ENCODE assay signal across 10 cellular contexts in genomic region chr17:40224707-40225092, GRCh38. TPM values are rescaled to one million over a fixed set of nuclear protein-coding genes. Genes with fewer than 3 reads are reported as not detected.
DNase-seq lines count a peak whose midpoint lies in the region; ATAC-seq, FAIRE-seq and TF ChIP-seq lines count a peak whose summit lies in the region.
"Had no signal": no experiment of that assay in that cellular context is flagged by ENCODE, and none has a peak within 500 bp of the region (broad histone marks: within the 10 kb centered on the region; RNA-seq: fewer than 3 reads in every experiment).

No MANE protein-coding gene starts in this region.

- no peak overlapping the region for H3K27ac Mint-ChIP-seq in stimulated activated effector memory CD8-positive, alpha-beta T cell treated with anti-CD3 and anti-CD28 coated beads, Interleukin-12 subunit alpha, Interleukin-12 subunit beta, amount 100 ng/mL, for 72 hours
- H3K27ac Mint-ChIP-seq: activated T-cell treated with anti-CD3 and anti-CD28 coated beads, Interleukin-2, amount 50 U/mL, for 72 hours had no signal

- DNase-seq in HepG2 (ENCODE audit: low spot score) (no peak), right lobe of liver (no peak), epithelial cell of proximal tubule (ENCODE audit: low read depth) (no peak), midbrain (lab: John Stamatoyannopoulos, UW) (peak; percentile 82), aorta (peak; percentile 17 to 55), PC-9 (no peak)
- DNase-seq in stimulated activated effector memory CD8-positive, alpha-beta T cell treated with anti-CD3 and anti-CD28 coated beads, Interleukin-12 subunit alpha, Interleukin-12 subunit beta, amount 100 ng/mL, for 72 hours (ENCODE audit: low spot score in 2 of 2), result no peak
- DNase-seq: activated T-cell treated with anti-CD3 and anti-CD28 coated beads, Interleukin-2, amount 50 U/mL, for 72 hours; Kasumi-1 had no signal

- POLR2A ChIA-PET in HepG2 (lab: Yijun Ruan, JAX) (interaction anchor here (0.7 kb wide), 1 partner anchor 17 kb away, joined by 3 read pairs; no protein-coding TSS in a partner anchor), PC-9 (lab: Charles Lee; ENCODE audit: unreplicated experiment) (no interaction called here)

- no peaks in the 10 kb centered on the region for H3K9me3 ChIP-seq in HepG2 (ENCODE audit: low read length)
- H3K9me3 ChIP-seq in right lobe of liver, result no peaks in the 10 kb centered on the region
- no peaks in the 10 kb centered on the region for H3K9me3 ChIP-seq in aorta (ENCODE audit: control insufficient read depth, low read length)
- H3K9me3 ChIP-seq in PC-9 (ENCODE audit: insufficient read depth, low read depth), result no peaks in the 10 kb centered on the region

- peak; percentile 44 for FAIRE-seq in HepG2 (lab: Jason Lieb, UNC)

- peaks cover 38% of the 10 kb centered on the region for H3K4me1 Mint-ChIP-seq in stimulated activated effector memory CD8-positive, alpha-beta T cell treated with anti-CD3 and anti-CD28 coated beads, Interleukin-12 subunit alpha, Interleukin-12 subunit beta, amount 100 ng/mL, for 72 hours

- BruUV-seq in HepG2 (replicated peaks; lab: Mats Ljungman, UMichigan) (TSS peak; percentile 12), PC-9 (replicated peaks; lab: Mats Ljungman, UMichigan) (no TSS peak)

- TF ChIP-seq EP300 in HepG2 (IDR thresholded peaks at IDR 0.05; ENCODE audit: low read depth in 2 of 2, low read length in 2 of 2) (no peak), HepG2 (CRISPR knock-in tag; IDR thresholded peaks at IDR 0.05; ENCODE audit: borderline replicate concordance) (no peak)

- no peak for TF ChIP-seq RAD21 in HepG2 (CRISPR knock-in tag; IDR thresholded peaks at IDR 0.05)

- H4K20me1 ChIP-seq in HepG2 (ENCODE audit: insufficient read depth, low read length), result no peaks in the 10 kb centered on the region
- H4K20me1 ChIP-seq in PC-9 (ENCODE audit: insufficient read depth), result peaks cover 12% of the 10 kb centered on the region

- no peak for TF ChIP-seq CTCF in HepG2 (CRISPR knock-in tag; IDR thresholded peaks at IDR 0.05)
- no peak for TF ChIP-seq CTCF in right lobe of liver (IDR thresholded peaks at IDR 0.05)
- TF ChIP-seq CTCF in epithelial cell of proximal tubule (conservative IDR thresholded peaks at IDR 0.05; ENCODE audit: low read depth, low read length), result no peak
- TF ChIP-seq CTCF in PC-9 (conservative IDR thresholded peaks at IDR 0.05), result no peak

- TF ChIP-seq POLR2A in HepG2 (IDR thresholded peaks at IDR 0.05; ENCODE audit: insufficient read depth in 1 of 2, low read depth in 2 of 2, low read length in 2 of 2), result no peak
- no peak for TF ChIP-seq POLR2A in right lobe of liver (IDR thresholded peaks at IDR 0.05)

- H3K27ac ChIP-seq in HepG2 (ENCODE audit: extremely low read length, insufficient read depth, low read length) (no peak overlapping the region), right lobe of liver (no peak overlapping the region), aorta (ENCODE audit: low read depth in 1 of 2, low read length in 2 of 2) (no peak overlapping the region), PC-9 (no peak overlapping the region)

- H3K27me3 ChIP-seq in HepG2 (ENCODE audit: control insufficient read depth in 1 of 2, insufficient read depth in 2 of 2, low read length in 2 of 2) (no peaks in the 10 kb centered on the region; a peak in 1 of 5 replicates), right lobe of liver (no peaks in the 10 kb centered on the region), aorta (ENCODE audit: control insufficient read depth in 1 of 2, insufficient read depth in 2 of 2, low read length in 1 of 2) (no peaks in the 10 kb centered on the region), PC-9 (ENCODE audit: insufficient read depth, low read depth) (no peaks in the 10 kb centered on the region)

- no peaks in the 10 kb centered on the region for H3K9me2 ChIP-seq in PC-9 (ENCODE audit: insufficient read depth)

- H3K9ac ChIP-seq in HepG2 (ENCODE audit: insufficient read depth, low read depth, low read length), result no peak overlapping the region

- H3K4me2 ChIP-seq in HepG2 (ENCODE audit: low read depth, low read length) (no peak overlapping the region), PC-9 (no peak overlapping the region)

- intact Hi-C loops in HepG2 (cut with micrococcal nuclease; ENCODE audit: unreplicated experiment) (no loop called here), right lobe of liver (cut with DNase I) (loop anchor here in 1 of 2 donors (5.0 kb wide), 1 partner anchor 53 kb away; no protein-coding TSS in a partner anchor), aorta (cut with DNase I) (no loop called here), PC-9 (cut with micrococcal nuclease; ENCODE audit: unreplicated experiment) (no loop called here)

- no peak for ATAC-seq in HepG2
- ATAC-seq in right lobe of liver, result no peak
- peak; percentile 36 for ATAC-seq in aorta (ENCODE audit: low FRiP score)
- no peak for ATAC-seq in GM21390 (IDR thresholded peaks at IDR 0.05; ENCODE audit: unreplicated experiment)
- no peak for ATAC-seq in stimulated activated effector memory CD8-positive, alpha-beta T cell treated with anti-CD3 and anti-CD28 coated beads, Interleukin-12 subunit alpha, Interleukin-12 subunit beta, amount 100 ng/mL, for 72 hours
- ATAC-seq: activated T-cell treated with anti-CD3 and anti-CD28 coated beads, Interleukin-2, amount 50 U/mL, for 72 hours had no signal

- WGBS in HepG2 (ENCODE audit: low lambda C conversion rate), result 97% methylated on average over 3 of the region's 3 CpGs
- 84% methylated on average over 3 of the region's 3 CpGs for WGBS in right lobe of liver (ENCODE audit: insufficient coverage, low coverage, low lambda C conversion rate, missing lambda C conversion rate)
- WGBS in aorta, 2 donors, result 29 to 34% methylated on average over 3 of the region's 3 CpGs

- no peaks in the 10 kb centered on the region for H3K9me3 Mint-ChIP-seq in stimulated activated effector memory CD8-positive, alpha-beta T cell treated with anti-CD3 and anti-CD28 coated beads, Interleukin-12 subunit alpha, Interleukin-12 subunit beta, amount 100 ng/mL, for 72 hours
- H3K9me3 Mint-ChIP-seq: activated T-cell treated with anti-CD3 and anti-CD28 coated beads, Interleukin-2, amount 50 U/mL, for 72 hours had no signal

- H3K4me1 ChIP-seq in HepG2 (ENCODE audit: insufficient read depth, low read length) (peaks cover 19% of the 10 kb centered on the region), right lobe of liver (peaks cover 0 to 6% (median 2%) of the 10 kb centered on the region in 4 donors), aorta (ENCODE audit: control insufficient read depth in 1 of 2, insufficient read depth in 2 of 2, low read length in 2 of 2) (peaks cover 0 to 8% of the 10 kb centered on the region in 2 donors), PC-9 (replicated peaks; ENCODE audit: insufficient read depth) (peaks cover 11% of the 10 kb centered on the region; the same call in 1 of the 2 replicates)

- CTCF ChIA-PET in HepG2 (lab: Yijun Ruan, JAX; ENCODE audit: low intra/inter-chr PET ratio, low total read pairs), result no interaction called here
- CTCF ChIA-PET in PC-9 (lab: Charles Lee), result no interaction called here

- in situ Hi-C loops in HepG2 (cut with HindIII; ENCODE audit: extremely low pct_ligation_motif_present, low pct_unique_long_range_greater_than_20kb), result no loop called here

- H3K4me3 Mint-ChIP-seq in stimulated activated effector memory CD8-positive, alpha-beta T cell treated with anti-CD3 and anti-CD28 coated beads, Interleukin-12 subunit alpha, Interleukin-12 subunit beta, amount 100 ng/mL, for 72 hours, result no peak overlapping the region
- H3K4me3 Mint-ChIP-seq: activated T-cell treated with anti-CD3 and anti-CD28 coated beads, Interleukin-2, amount 50 U/mL, for 72 hours had no signal

- H3K36me3 ChIP-seq in HepG2 (replicated peaks in 1 of 2; ENCODE audit: control insufficient read depth in 1 of 2, insufficient read depth in 2 of 2, low read length in 2 of 2) (peaks cover 3 to 15% of the 10 kb centered on the region in 2 experiments; a peak in 4 of 5 replicates), right lobe of liver (peaks cover 0 to 3% (median 0%) of the 10 kb centered on the region in 4 donors), aorta (ENCODE audit: control insufficient read depth in 1 of 2, insufficient read depth in 2 of 2, low read length in 1 of 2) (no peaks in the 10 kb centered on the region), PC-9 (ENCODE audit: low read depth) (no peaks in the 10 kb centered on the region)

- peaks cover 61% of the 10 kb centered on the region for H3K36me3 Mint-ChIP-seq in stimulated activated effector memory CD8-positive, alpha-beta T cell treated with anti-CD3 and anti-CD28 coated beads, Interleukin-12 subunit alpha, Interleukin-12 subunit beta, amount 100 ng/mL, for 72 hours

- peaks cover 57% of the 10 kb centered on the region for H3K79me2 ChIP-seq in HepG2 (ENCODE audit: insufficient read depth, low read length)
- H3K79me2 ChIP-seq in PC-9 (ENCODE audit: low read depth), result peaks cover 77% of the 10 kb centered on the region

- peaks cover 7% of the 10 kb centered on the region for H3F3A ChIP-seq in PC-9 (ENCODE audit: insufficient read depth, low read depth)

- H3K4me3 ChIP-seq in HepG2 (replicated peaks in 1 of 3; ENCODE audit: insufficient read depth in 1 of 3, low read depth in 2 of 3, low read length in 3 of 3), result no peak overlapping the region
- no peak overlapping the region for H3K4me3 ChIP-seq in right lobe of liver
- peak overlapping the region; percentile 37 for H3K4me3 ChIP-seq in epithelial cell of proximal tubule (ENCODE audit: low read depth, low read length)
- H3K4me3 ChIP-seq in aorta (ENCODE audit: low read length in 2 of 2), result no peak overlapping the region
- H3K4me3 ChIP-seq in PC-9, result no peak overlapping the region

- H2AFZ ChIP-seq in HepG2 (ENCODE audit: low read length) (no peak overlapping the region), PC-9 (no peak overlapping the region)

RNA-seq across cellular contexts. Expression of gene WIPF2, which starts 5.6 kb away (rescaled TPM):
- total RNA-seq in HepG2 (2016; rRNA removed; fragmentation: Illumina TruSeq; extraction: Trizol) (10.8 and 11.8 TPM in 2 replicates), right lobe of liver (10 to 100 TPM in 2 of 6 experiments, 1 to 10 TPM in 4; 7.0 to 12.1 (median 9.0) TPM), epithelial cell of proximal tubule (7.5 and 12.5 TPM in 2 replicates), aorta (10 to 100 TPM; 26.2 to 28.6 TPM), PC-9 (2021) (23.4 and 37.2 TPM in 2 replicates)
- 1.2 and 1.4 TPM in 2 replicates for total RNA-seq in HepG2 (2016; cell fraction: cytosol; rRNA removed; fragmentation: Illumina TruSeq; extraction: Trizol; ENCODE audit: low read depth)
- 11.1 and 11.4 TPM in 2 replicates for total RNA-seq in HepG2 (2016; cell fraction: insoluble cytoplasmic fraction; rRNA removed; fragmentation: Illumina TruSeq; extraction: Trizol)
- total RNA-seq in HepG2 (2016; cell fraction: membrane; rRNA removed; fragmentation: Illumina TruSeq; extraction: Trizol), result 7.1 and 7.4 TPM in 2 replicates
- 8.5 and 10.1 TPM in 2 replicates for total RNA-seq in HepG2 (2016; cell fraction: nucleus; rRNA removed; fragmentation: Illumina TruSeq; extraction: Trizol)
- polyA plus RNA-seq in HepG2 (2011; rRNA removed) (7.2 and 8.3 TPM in 2 replicates), aorta (10 to 100 TPM in 1 of 2 donors, 1 to 10 TPM in 1; 6.3 to 10.5 TPM)
- polyA plus RNA-seq in HepG2 (2011; cell fraction: cytosol; rRNA removed), result 3.3 and 3.9 TPM in 2 replicates
- 6.3 and 6.8 TPM in 2 replicates for polyA plus RNA-seq in HepG2 (2011; cell fraction: nucleus; rRNA removed)
- polyA plus RNA-seq in HepG2 (2012), result 16.2 and 16.9 TPM in 2 replicates
- 1.7 and 1.9 TPM in 2 replicates for polyA plus RNA-seq in HepG2 (2016; cell fraction: cytosol; fragmentation: Illumina TruSeq; extraction: Trizol; ENCODE audit: low read depth)
- 14.6 and 18.9 TPM in 2 replicates for polyA plus RNA-seq in HepG2 (2016; cell fraction: insoluble cytoplasmic fraction; fragmentation: Illumina TruSeq; extraction: Trizol; ENCODE audit: low read depth)
- 4.5 and 5.5 TPM in 2 replicates for polyA plus RNA-seq in HepG2 (2016; cell fraction: membrane; fragmentation: Illumina TruSeq; extraction: Trizol; ENCODE audit: low read depth)
- 17.7 and 23.9 TPM in 2 replicates for polyA plus RNA-seq in HepG2 (2016; cell fraction: nucleus; fragmentation: Illumina TruSeq; extraction: Trizol; ENCODE audit: insufficient read depth, low read depth)
- polyA minus RNA-seq in HepG2 (2011; rRNA and poly(A)+ RNA removed; ENCODE audit: low replicate concordance), result 10.7 and 12.1 TPM in 2 replicates
- 8.1 and 9.5 TPM in 2 replicates for polyA minus RNA-seq in HepG2 (2011; cell fraction: cytosol; rRNA and poly(A)+ RNA removed)
- polyA minus RNA-seq in HepG2 (2011; cell fraction: nucleus; rRNA and poly(A)+ RNA removed), result 7.2 and 8.5 TPM in 2 replicates

RNA-seq across cellular contexts. Expression of gene RAPGEFL1, which starts 47.4 kb away (rescaled TPM):
- 1.1 and 4.5 TPM in 2 replicates for total RNA-seq in HepG2 (2016; rRNA removed; fragmentation: Illumina TruSeq; extraction: Trizol)
- total RNA-seq in HepG2 (2016; cell fraction: cytosol; rRNA removed; fragmentation: Illumina TruSeq; extraction: Trizol; ENCODE audit: low read depth), result 1.5 and 1.9 TPM in 2 replicates
- 1.3 and 2.7 TPM in 2 replicates for total RNA-seq in HepG2 (2016; cell fraction: insoluble cytoplasmic fraction; rRNA removed; fragmentation: Illumina TruSeq; extraction: Trizol)
- total RNA-seq in HepG2 (2016; cell fraction: membrane; rRNA removed; fragmentation: Illumina TruSeq; extraction: Trizol), result 1.7 TPM in 2 replicates
- 4.2 and 4.8 TPM in 2 replicates for total RNA-seq in HepG2 (2016; cell fraction: nucleus; rRNA removed; fragmentation: Illumina TruSeq; extraction: Trizol)
- 7.3 and 7.8 TPM in 2 replicates for polyA plus RNA-seq in HepG2 (2011; rRNA removed)
- polyA plus RNA-seq in HepG2 (2011; cell fraction: cytosol; rRNA removed), result 1.8 and 1.9 TPM in 2 replicates
- polyA plus RNA-seq in HepG2 (2011; cell fraction: nucleus; rRNA removed), result 53.9 and 60.7 TPM in 2 replicates
- 6.4 and 8.2 TPM in 2 replicates for polyA plus RNA-seq in HepG2 (2012)
- polyA plus RNA-seq in HepG2 (2016; cell fraction: cytosol; fragmentation: Illumina TruSeq; extraction: Trizol; ENCODE audit: low read depth), result 0.27 and 0.35 TPM in 2 replicates
- 1.6 and 2.4 TPM in 2 replicates for polyA plus RNA-seq in HepG2 (2016; cell fraction: insoluble cytoplasmic fraction; fragmentation: Illumina TruSeq; extraction: Trizol; ENCODE audit: low read depth)
- 0.85 and 0.91 TPM in 2 replicates for polyA plus RNA-seq in HepG2 (2016; cell fraction: membrane; fragmentation: Illumina TruSeq; extraction: Trizol; ENCODE audit: low read depth)
- polyA plus RNA-seq in HepG2 (2016; cell fraction: nucleus; fragmentation: Illumina TruSeq; extraction: Trizol; ENCODE audit: insufficient read depth, low read depth), result 23.6 and 26.4 TPM in 2 replicates
- polyA minus RNA-seq in HepG2 (2011; rRNA and poly(A)+ RNA removed; ENCODE audit: low replicate concordance), result 4.9 and 19.9 TPM in 2 replicates
- polyA minus RNA-seq in HepG2 (2011; cell fraction: cytosol; rRNA and poly(A)+ RNA removed), result 0.53 and 1.3 TPM in 2 replicates
- 10.6 and 13.8 TPM in 2 replicates for polyA minus RNA-seq in HepG2 (2011; cell fraction: nucleus; rRNA and poly(A)+ RNA removed)
- 10 to 100 TPM in 1 of 6 experiments, 1 to 10 TPM in 5; 1.4 to 16.5 (median 4.4) TPM for total RNA-seq in right lobe of liver
- 2.1 and 2.8 TPM in 2 replicates for total RNA-seq in epithelial cell of proximal tubule
- total RNA-seq in aorta, result 10 to 100 TPM; 13.9 to 16.6 TPM
- polyA plus RNA-seq in aorta, result 1 to 10 TPM; 6.4 to 8.5 TPM
- total RNA-seq in PC-9 (2021), result 14.0 and 14.9 TPM in 2 replicates

Comparison
In these comparisons a context has a peak if more than half of its experiments do, and no peak if none do; other contexts are left out.
1. DNase-seq: peak in midbrain (single experiment) and aorta (2 of 2); none in HepG2 (single experiment), right lobe of liver (0 of 3), epithelial cell of proximal tubule (single experiment), stimulated activated effector memory CD8-positive, alpha-beta T cell treated with anti-CD3 and anti-CD28 coated beads, Interleukin-12 subunit alpha, Interleukin-12 subunit beta, amount 100 ng/mL, for 72 hours (0 of 2) and PC-9 (0 of 2).